In the genomic region with DNA sequence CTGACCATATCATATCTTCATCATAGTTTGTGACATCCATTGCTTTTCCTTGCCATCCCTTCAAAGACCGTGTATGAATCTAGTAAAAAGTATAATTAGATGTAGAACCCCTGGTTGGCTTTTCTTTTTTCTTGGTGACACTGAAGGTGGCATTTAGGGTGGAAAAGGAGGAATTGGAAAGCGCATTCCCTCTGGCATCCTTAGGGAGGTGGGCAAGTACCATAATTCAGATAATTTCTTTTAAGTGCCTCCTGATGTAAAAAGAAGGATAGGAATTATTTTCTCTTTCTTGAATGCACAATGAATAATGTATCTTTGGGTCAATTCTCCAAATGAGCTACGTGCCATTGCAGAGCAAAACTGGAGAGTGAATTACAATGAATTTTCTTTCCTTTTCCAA, we compare ENCODE assay signal across 13 cellular contexts.
DNase-seq lines count a peak whose midpoint lies in the region; ATAC-seq and TF ChIP-seq lines count a peak whose summit lies in the region.
"Had no signal": no experiment of that assay in that cellular context is flagged by ENCODE, and none has a peak within 500 bp of the region (broad histone marks: within the 10 kb centered on the region; RNA-seq: fewer than 3 reads in every experiment).

No MANE protein-coding gene starts in this region.

- no peak overlapping the region for H3K4me3 ChIP-seq in fibroblast of lung (replicated peaks in 1 of 4; ENCODE audit: control extremely low read depth in 1 of 4, insufficient read depth in 1 of 4, low read depth in 3 of 4, low read length in 4 of 4)
- no peak overlapping the region for H3K4me3 ChIP-seq in smooth muscle cell
- H3K4me3 ChIP-seq: ascending aorta, right atrium auricular region, suprapubic skin had no signal

- TF ChIP-seq CTCF in fibroblast of lung (conservative IDR thresholded peaks at IDR 0.05 in 1 of 2, IDR thresholded peaks at IDR 0.05 in 1 of 2; ENCODE audit: low read depth in 1 of 2, low read length in 2 of 2) (peak; percentile 33 to 44), smooth muscle cell (IDR thresholded peaks at IDR 0.05; ENCODE audit: borderline replicate concordance, insufficient read depth, poor library complexity, severe bottlenecking) (peak; percentile 23)

- peaks cover 11% of the 10 kb centered on the region for H3K4me1 Mint-ChIP-seq in stimulated activated effector memory CD8-positive, alpha-beta T cell treated with anti-CD3 and anti-CD28 coated beads, Interleukin-12 subunit alpha, Interleukin-12 subunit beta, amount 100 ng/mL, for 72 hours
- no peaks in the 10 kb centered on the region for H3K4me1 Mint-ChIP-seq in activated naive CD8-positive, alpha-beta T cell treated with anti-CD3 and anti-CD28 coated beads, Interleukin-2, amount 50 U/mL, for 24 hours

- DNase-seq in NCI-H524 (lab: John Stamatoyannopoulos, UW) (peak; percentile 13 to 45), NCI-H524 treated with DMSO at 0.1 percent for 48 hours (lab: John Stamatoyannopoulos, UW) (no peak), NCI-H1694 (lab: John Stamatoyannopoulos, UW) (peak; percentile 12), fibroblast of lung (ENCODE audit: low read depth in 2 of 2) (peak in 1 of 2 donors; percentile 24), smooth muscle cell (lab: John Stamatoyannopoulos, UW; ENCODE audit: unreplicated experiment) (no peak), CD1c-positive myeloid dendritic cell (ENCODE audit: extremely low spot score) (no peak)
- DNase-seq in stimulated activated effector memory CD8-positive, alpha-beta T cell treated with anti-CD3 and anti-CD28 coated beads, Interleukin-12 subunit alpha, Interleukin-12 subunit beta, amount 100 ng/mL, for 72 hours (ENCODE audit: low spot score in 2 of 2): no peak
- no peak for DNase-seq in activated naive CD8-positive, alpha-beta T cell treated with anti-CD3 and anti-CD28 coated beads, Interleukin-2, amount 50 U/mL, for 24 hours
- DNase-seq: activated B cell treated with CpG ODN at 0.5 μM for 24 hours; activated T-cell treated with anti-CD3 and anti-CD28 coated beads, Interleukin-2, amount 50 U/mL, for 48 hours had no signal

- H3K27me3 Mint-ChIP-seq in activated naive CD8-positive, alpha-beta T cell treated with anti-CD3 and anti-CD28 coated beads, Interleukin-2, amount 50 U/mL, for 24 hours: peaks cover 4% of the 10 kb centered on the region
- H3K27me3 Mint-ChIP-seq: activated B cell treated with CpG ODN at 0.5 μM for 24 hours had no signal

- H4K20me1 ChIP-seq in fibroblast of lung (ENCODE audit: control insufficient read depth, extremely low read depth, insufficient read depth, low read length) (no peaks in the 10 kb centered on the region), smooth muscle cell (ENCODE audit: low read depth) (no peaks in the 10 kb centered on the region)

- no peaks in the 10 kb centered on the region for H3K36me3 Mint-ChIP-seq in stimulated activated effector memory CD8-positive, alpha-beta T cell treated with anti-CD3 and anti-CD28 coated beads, Interleukin-12 subunit alpha, Interleukin-12 subunit beta, amount 100 ng/mL, for 72 hours
- H3K36me3 Mint-ChIP-seq in activated naive CD8-positive, alpha-beta T cell treated with anti-CD3 and anti-CD28 coated beads, Interleukin-2, amount 50 U/mL, for 24 hours (ENCODE audit: low read depth): no peaks in the 10 kb centered on the region

- no peaks in the 10 kb centered on the region for H3K4me1 ChIP-seq in fibroblast of lung (ENCODE audit: control insufficient read depth, extremely low read depth, insufficient read depth, low read length)
- H3K4me1 ChIP-seq in smooth muscle cell (ENCODE audit: low read depth): no peaks in the 10 kb centered on the region
- H3K4me1 ChIP-seq: ascending aorta, right atrium auricular region, suprapubic skin had no signal

- no peaks in the 10 kb centered on the region for H3K27me3 ChIP-seq in fibroblast of lung (ENCODE audit: control insufficient read depth, insufficient read depth, low read length)
- no peaks in the 10 kb centered on the region for H3K27me3 ChIP-seq in smooth muscle cell (ENCODE audit: low read depth)
- H3K27me3 ChIP-seq: ascending aorta, right atrium auricular region, suprapubic skin had no signal

- 87% methylated on average over 3 of the region's 3 CpGs for WGBS in smooth muscle cell (ENCODE audit: low lambda C conversion rate)

- H3K4me3 Mint-ChIP-seq in stimulated activated effector memory CD8-positive, alpha-beta T cell treated with anti-CD3 and anti-CD28 coated beads, Interleukin-12 subunit alpha, Interleukin-12 subunit beta, amount 100 ng/mL, for 72 hours: no peak overlapping the region
- no peak overlapping the region for H3K4me3 Mint-ChIP-seq in activated naive CD8-positive, alpha-beta T cell treated with anti-CD3 and anti-CD28 coated beads, Interleukin-2, amount 50 U/mL, for 24 hours
- H3K4me3 Mint-ChIP-seq: activated B cell treated with CpG ODN at 0.5 μM for 24 hours had no signal

- H3K9me3 ChIP-seq in fibroblast of lung (ENCODE audit: control insufficient read depth, insufficient read depth, low read depth, low read length) (no peaks in the 10 kb centered on the region), smooth muscle cell (replicated peaks; ENCODE audit: low read depth) (no peaks in the 10 kb centered on the region)
- H3K9me3 ChIP-seq: ascending aorta, right atrium auricular region, suprapubic skin had no signal

- no peak overlapping the region for H3K9ac ChIP-seq in fibroblast of lung (ENCODE audit: insufficient read depth, low read length)
- H3K9ac ChIP-seq in smooth muscle cell (ENCODE audit: low read depth): no peak overlapping the region

- H3F3A ChIP-seq in smooth muscle cell (ENCODE audit: low read depth): no peaks in the 10 kb centered on the region

- ATAC-seq in stimulated activated effector memory CD8-positive, alpha-beta T cell treated with anti-CD3 and anti-CD28 coated beads, Interleukin-12 subunit alpha, Interleukin-12 subunit beta, amount 100 ng/mL, for 72 hours: no peak
- ATAC-seq in activated naive CD8-positive, alpha-beta T cell treated with anti-CD3 and anti-CD28 coated beads, Interleukin-2, amount 50 U/mL, for 24 hours: no peak

- H3K36me3 ChIP-seq in fibroblast of lung (ENCODE audit: control insufficient read depth, insufficient read depth, low read length) (no peaks in the 10 kb centered on the region), smooth muscle cell (ENCODE audit: low read depth) (no peaks in the 10 kb centered on the region)
- H3K36me3 ChIP-seq: ascending aorta, right atrium auricular region, suprapubic skin had no signal

- H3K27ac ChIP-seq in fibroblast of lung (ENCODE audit: insufficient read depth, low read length) (no peak overlapping the region), smooth muscle cell (ENCODE audit: low read depth) (no peak overlapping the region)
- H3K27ac ChIP-seq: ascending aorta, right atrium auricular region, suprapubic skin had no signal

- H3K4me2 ChIP-seq in fibroblast of lung (ENCODE audit: extremely low read depth, insufficient read depth, low read length) (no peak overlapping the region), smooth muscle cell (no peak overlapping the region)

- H3K9me3 Mint-ChIP-seq in stimulated activated effector memory CD8-positive, alpha-beta T cell treated with anti-CD3 and anti-CD28 coated beads, Interleukin-12 subunit alpha, Interleukin-12 subunit beta, amount 100 ng/mL, for 72 hours: no peaks in the 10 kb centered on the region
- H3K9me3 Mint-ChIP-seq in activated naive CD8-positive, alpha-beta T cell treated with anti-CD3 and anti-CD28 coated beads, Interleukin-2, amount 50 U/mL, for 24 hours: no peaks in the 10 kb centered on the region
- H3K9me3 Mint-ChIP-seq: activated B cell treated with CpG ODN at 0.5 μM for 24 hours had no signal

- H2AFZ ChIP-seq in fibroblast of lung (ENCODE audit: low read length) (no peak overlapping the region), smooth muscle cell (ENCODE audit: low read depth) (no peak overlapping the region)

- H3K27ac Mint-ChIP-seq in stimulated activated effector memory CD8-positive, alpha-beta T cell treated with anti-CD3 and anti-CD28 coated beads, Interleukin-12 subunit alpha, Interleukin-12 subunit beta, amount 100 ng/mL, for 72 hours: no peak overlapping the region
- H3K27ac Mint-ChIP-seq in activated naive CD8-positive, alpha-beta T cell treated with anti-CD3 and anti-CD28 coated beads, Interleukin-2, amount 50 U/mL, for 24 hours: no peak overlapping the region
- H3K27ac Mint-ChIP-seq: activated B cell treated with CpG ODN at 0.5 μM for 24 hours had no signal

- H3K79me2 ChIP-seq in fibroblast of lung (ENCODE audit: control insufficient read depth, insufficient read depth, low read length) (no peaks in the 10 kb centered on the region), smooth muscle cell (ENCODE audit: low read depth) (no peaks in the 10 kb centered on the region)

Comparison
In these comparisons a context has a peak if more than half of its experiments do, and no peak if none do; other contexts are left out.
1. DNase-seq: peak in NCI-H524 (2 of 2) and NCI-H1694 (single experiment); none in NCI-H524 treated with DMSO at 0.1 percent for 48 hours (single experiment), smooth muscle cell (single experiment), stimulated activated effector memory CD8-positive, alpha-beta T cell treated with anti-CD3 and anti-CD28 coated beads, Interleukin-12 subunit alpha, Interleukin-12 subunit beta, amount 100 ng/mL, for 72 hours (0 of 2), CD1c-positive myeloid dendritic cell (single experiment) and activated naive CD8-positive, alpha-beta T cell treated with anti-CD3 and anti-CD28 coated beads, Interleukin-2, amount 50 U/mL, for 24 hours (single experiment).